ENCODE assay signal across 29 cellular contexts in the genomic region with DNA sequence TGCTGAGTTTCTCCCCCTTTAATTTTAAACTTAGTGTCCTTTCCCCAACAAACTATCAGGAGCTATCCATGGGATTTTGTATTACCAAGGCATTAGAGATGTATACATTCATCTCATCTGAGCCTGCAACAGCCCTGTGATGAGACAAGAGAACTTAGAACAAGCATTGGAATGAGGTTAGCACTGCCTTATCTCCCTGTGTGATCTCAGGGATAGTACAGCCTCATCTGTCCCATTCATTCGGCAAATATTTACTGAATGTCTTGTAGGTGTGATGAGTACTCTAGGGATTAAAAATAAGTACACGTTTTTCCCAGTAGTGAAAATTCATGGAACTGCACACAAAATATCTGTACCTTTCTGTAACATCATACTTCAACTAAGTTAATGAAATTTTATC.
"Had no signal": no experiment of that assay in that cellular context is flagged by ENCODE, and none has a peak within 500 bp of the region (broad histone marks: within the 10 kb centered on the region; RNA-seq: fewer than 3 reads in every experiment).

No MANE protein-coding gene starts in this region.

- H3K27ac Mint-ChIP-seq: activated B cell treated with CpG ODN at 0.5 μM for 24 hours; activated CD8-positive, alpha-beta memory T cell treated with anti-CD3 and anti-CD28 coated beads, Interleukin-2, amount 10 ng/mL, durations not matched to agents 7 days and 5 days; activated CD8-positive, alpha-beta T cell treated with anti-CD3 and anti-CD28 coated beads, Interleukin-2, amount 10 ng/mL, durations not matched to agents 7 days and 5 days; activated naive CD4-positive, alpha-beta T cell treated with anti-CD3 and anti-CD28 coated beads, Interleukin-2, amount 50 U/mL, for 24 hours; activated naive CD8-positive, alpha-beta T cell treated with anti-CD3 and anti-CD28 coated beads, Interleukin-2, amount 50 U/mL, for 24 hours; activated T-helper 2 cell treated with anti-CD3 and anti-CD28 coated beads, Interferon-gamma antibody, Interleukin-2, Interleukin-4, amounts not matched to agents 10 μg/mL and 5 μg/mL and 100 μg/mL, durations not matched to agents 14 hours and 24 hours and 36 hours; mesothelial cell of epicardium; progenitor cell of endocrine pancreas; stimulated activated effector memory CD8-positive, alpha-beta T cell treated with anti-CD3 and anti-CD28 coated beads, Interleukin-12 subunit alpha, Interleukin-12 subunit beta, amount 100 ng/mL, for 72 hours; T-helper 2 cell treated with Interferon-gamma antibody and Interleukin-4, amounts not matched to agents 5 μg/mL and 100 μg/mL, for 36 hours had no signal

- H3K9me3 Mint-ChIP-seq: activated B cell treated with CpG ODN at 0.5 μM for 24 hours; activated naive CD4-positive, alpha-beta T cell treated with anti-CD3 and anti-CD28 coated beads, Interleukin-2, amount 50 U/mL, for 24 hours; activated naive CD8-positive, alpha-beta T cell treated with anti-CD3 and anti-CD28 coated beads, Interleukin-2, amount 50 U/mL, for 24 hours; activated T-helper 2 cell treated with anti-CD3 and anti-CD28 coated beads, Interferon-gamma antibody, Interleukin-2, Interleukin-4, amounts not matched to agents 10 μg/mL and 5 μg/mL and 100 μg/mL, durations not matched to agents 14 hours and 24 hours and 36 hours; mesothelial cell of epicardium; naive thymus-derived CD4-positive, alpha-beta T cell; stimulated activated effector memory CD8-positive, alpha-beta T cell treated with anti-CD3 and anti-CD28 coated beads, Interleukin-12 subunit alpha, Interleukin-12 subunit beta, amount 100 ng/mL, for 72 hours; T-helper 2 cell treated with Interferon-gamma antibody and Interleukin-4, amounts not matched to agents 5 μg/mL and 100 μg/mL, for 36 hours had no signal

- H3K27me3 ChIP-seq: breast epithelium, gastroesophageal sphincter, hepatocyte, ovary, stomach, thyroid gland, upper lobe of right lung had no signal

- H3K4me2 ChIP-seq: hepatocyte had no signal

- H3K27me3 Mint-ChIP-seq: activated CD8-positive, alpha-beta memory T cell treated with anti-CD3 and anti-CD28 coated beads, Interleukin-2, amount 10 ng/mL, durations not matched to agents 7 days and 5 days; activated naive CD8-positive, alpha-beta T cell treated with anti-CD3 and anti-CD28 coated beads, Interleukin-2, amount 50 U/mL, for 24 hours had no signal

- H3K27ac ChIP-seq: breast epithelium, gastroesophageal sphincter, hepatocyte, ovary, stomach, thyroid gland, upper lobe of right lung had no signal

- H3K4me3 Mint-ChIP-seq: activated B cell treated with CpG ODN at 0.5 μM for 24 hours; activated CD8-positive, alpha-beta memory T cell treated with anti-CD3 and anti-CD28 coated beads, Interleukin-2, amount 10 ng/mL, durations not matched to agents 7 days and 5 days; activated CD8-positive, alpha-beta T cell treated with anti-CD3 and anti-CD28 coated beads, Interleukin-2, amount 10 ng/mL, durations not matched to agents 7 days and 5 days; activated naive CD4-positive, alpha-beta T cell treated with anti-CD3 and anti-CD28 coated beads, Interleukin-2, amount 50 U/mL, for 24 hours; activated naive CD8-positive, alpha-beta T cell treated with anti-CD3 and anti-CD28 coated beads, Interleukin-2, amount 50 U/mL, for 24 hours; mesothelial cell of epicardium; naive thymus-derived CD4-positive, alpha-beta T cell; stimulated activated effector memory CD8-positive, alpha-beta T cell treated with anti-CD3 and anti-CD28 coated beads, Interleukin-12 subunit alpha, Interleukin-12 subunit beta, amount 100 ng/mL, for 72 hours; T-helper 2 cell treated with Interferon-gamma antibody and Interleukin-4, amounts not matched to agents 5 μg/mL and 100 μg/mL, for 36 hours had no signal

- H2AFZ ChIP-seq: hepatocyte had no signal

- H3K4me1 ChIP-seq: breast epithelium, gastroesophageal sphincter, stomach, thyroid gland, upper lobe of right lung had no signal

- H3K9me3 ChIP-seq: breast epithelium, gastroesophageal sphincter, ovary, stomach, thyroid gland, upper lobe of right lung had no signal

- H3K36me3 Mint-ChIP-seq: activated CD8-positive, alpha-beta memory T cell treated with anti-CD3 and anti-CD28 coated beads, Interleukin-2, amount 10 ng/mL, durations not matched to agents 7 days and 5 days; activated naive CD4-positive, alpha-beta T cell treated with anti-CD3 and anti-CD28 coated beads, Interleukin-2, amount 50 U/mL, for 24 hours; mesothelial cell of epicardium; naive thymus-derived CD4-positive, alpha-beta T cell; stimulated activated effector memory CD8-positive, alpha-beta T cell treated with anti-CD3 and anti-CD28 coated beads, Interleukin-12 subunit alpha, Interleukin-12 subunit beta, amount 100 ng/mL, for 72 hours had no signal

- H3K4me1 Mint-ChIP-seq: activated B cell treated with CpG ODN at 0.5 μM for 24 hours; activated CD8-positive, alpha-beta memory T cell treated with anti-CD3 and anti-CD28 coated beads, Interleukin-2, amount 10 ng/mL, durations not matched to agents 7 days and 5 days; activated naive CD4-positive, alpha-beta T cell treated with anti-CD3 and anti-CD28 coated beads, Interleukin-2, amount 50 U/mL, for 24 hours; activated naive CD8-positive, alpha-beta T cell treated with anti-CD3 and anti-CD28 coated beads, Interleukin-2, amount 50 U/mL, for 24 hours; mesothelial cell of epicardium; stimulated activated effector memory CD8-positive, alpha-beta T cell treated with anti-CD3 and anti-CD28 coated beads, Interleukin-12 subunit alpha, Interleukin-12 subunit beta, amount 100 ng/mL, for 72 hours had no signal

- H3K4me3 ChIP-seq: breast epithelium, gastroesophageal sphincter, hepatocyte, ovary, stomach, thyroid gland, upper lobe of right lung had no signal

- FAIRE-seq: colon, keratinocyte, small intestine had no signal

- ATAC-seq: activated CD8-positive, alpha-beta memory T cell treated with anti-CD3 and anti-CD28 coated beads, Interleukin-2, amount 10 ng/mL, durations not matched to agents 7 days and 5 days; activated CD8-positive, alpha-beta T cell treated with anti-CD3 and anti-CD28 coated beads, Interleukin-2, amount 10 ng/mL, durations not matched to agents 7 days and 5 days; activated naive CD8-positive, alpha-beta T cell treated with anti-CD3 and anti-CD28 coated beads, Interleukin-2, amount 50 U/mL, for 24 hours; gastroesophageal sphincter; left cardiac atrium; naive thymus-derived CD4-positive, alpha-beta T cell; sciatic nerve; stimulated activated effector memory CD8-positive, alpha-beta T cell treated with anti-CD3 and anti-CD28 coated beads, Interleukin-12 subunit alpha, Interleukin-12 subunit beta, amount 100 ng/mL, for 72 hours; upper lobe of right lung had no signal

- H3K79me2 ChIP-seq: hepatocyte had no signal

- H3K36me3 ChIP-seq: breast epithelium, ovary, thyroid gland, upper lobe of right lung had no signal

- DNase-seq: activated B cell treated with CpG ODN at 0.5 μM for 24 hours; activated CD4-positive, alpha-beta T cell treated with anti-CD3 and anti-CD28 coated beads, Interleukin-2, amount 50 U/mL, for 1 hour; activated CD8-positive, alpha-beta memory T cell treated with anti-CD3 and anti-CD28 coated beads, Interleukin-2, amount 10 ng/mL, durations not matched to agents 7 days and 5 days; activated CD8-positive, alpha-beta T cell treated with anti-CD3 and anti-CD28 coated beads, Interleukin-2, amount 10 ng/mL, durations not matched to agents 7 days and 5 days; activated naive CD8-positive, alpha-beta T cell treated with anti-CD3 and anti-CD28 coated beads, Interleukin-2, amount 50 U/mL, for 24 hours; activated T-cell treated with anti-CD3 and anti-CD28 coated beads, Interleukin-2, amount 50 U/mL, for 48 hours; central memory CD4-positive, alpha-beta T cell; dermis blood vessel endothelial cell; effector CD4-positive, alpha-beta T cell; left cardiac atrium; naive thymus-derived CD4-positive, alpha-beta T cell; ovary; small intestine; stimulated activated CD4-positive, alpha-beta T cell treated with anti-CD3 and anti-CD28 coated beads, Interleukin-4, amount 100 ng/mL, for 24 hours; stomach; thyroid gland; upper lobe of right lung had no signal
